12 cellular contexts compared by ENCODE assay signal in genomic region chr16:87457051-87457611, GRCh38. TPM values are rescaled to one million over a fixed set of nuclear protein-coding genes. Genes with fewer than 3 reads are reported as not detected.
A peak's percentile ranks its signal among the peaks of the same experiment; 100 is the strongest.
DNase-seq lines count a peak whose midpoint lies in the region; ATAC-seq, FAIRE-seq and TF ChIP-seq lines count a peak whose summit lies in the region.
"Had no signal": no experiment of that assay in that cellular context is flagged by ENCODE, and none has a peak within 500 bp of the region (broad histone marks: within the 10 kb centered on the region; RNA-seq: fewer than 3 reads in every experiment).

No MANE protein-coding gene starts in this region.

- no peaks in the 10 kb centered on the region for H3K9me3 Mint-ChIP-seq in activated naive CD8-positive, alpha-beta T cell treated with anti-CD3 and anti-CD28 coated beads, Interleukin-2, amount 50 U/mL, for 24 hours
- no peaks in the 10 kb centered on the region for H3K9me3 Mint-ChIP-seq in stimulated activated naive CD8-positive, alpha-beta T cell treated with anti-CD3 and anti-CD28 coated beads, Interleukin-15, amount 100 ng/mL, for 72 hours
- H3K9me3 Mint-ChIP-seq in T-cell: no peaks in the 10 kb centered on the region
- H3K9me3 Mint-ChIP-seq: activated naive CD8-positive, alpha-beta T cell treated with anti-CD3 and anti-CD28 coated beads, Interleukin-2, amount 10 ng/mL, durations not matched to agents 7 days and 5 days; nephron progenitor cell; T-helper 1 cell treated with Interleukin-12 subunit alpha and Interleukin-12 subunit beta and Interleukin-4 antibody, amounts not matched to agents 30 μg/mL and 1 μg/mL, for 36 hours had no signal

- DNase-seq in NOMO-1 treated with DMSO at 0.1 percent for 48 hours (lab: John Stamatoyannopoulos, UW; ENCODE audit: unreplicated experiment): peak; percentile 31
- no peak for DNase-seq in NOMO-1 (lab: John Stamatoyannopoulos, UW; ENCODE audit: unreplicated experiment in 2 of 2)
- DNase-seq in activated naive CD8-positive, alpha-beta T cell treated with anti-CD3 and anti-CD28 coated beads, Interleukin-2, amount 50 U/mL, for 24 hours: no peak
- DNase-seq in iris pigment epithelial cell (ENCODE audit: low read depth): peak; percentile 62
- no peak for DNase-seq in stimulated activated naive CD8-positive, alpha-beta T cell treated with anti-CD3 and anti-CD28 coated beads, Interleukin-15, amount 100 ng/mL, for 72 hours
- DNase-seq in D721Med (ENCODE audit: insufficient read length, low spot score): no peak
- DNase-seq in T-cell: no peak
- DNase-seq: activated naive CD8-positive, alpha-beta T cell treated with anti-CD3 and anti-CD28 coated beads, Interleukin-2, amount 10 ng/mL, durations not matched to agents 7 days and 5 days; NCI-H2081 treated with DMSO at 0.1 percent for 48 hours; nephron progenitor cell had no signal

- POLR2A ChIA-PET in T-cell (lab: Charles Lee): no interaction called here

- no peaks in the 10 kb centered on the region for H3K27me3 Mint-ChIP-seq in activated naive CD8-positive, alpha-beta T cell treated with anti-CD3 and anti-CD28 coated beads, Interleukin-2, amount 50 U/mL, for 24 hours
- no peaks in the 10 kb centered on the region for H3K27me3 Mint-ChIP-seq in stimulated activated naive CD8-positive, alpha-beta T cell treated with anti-CD3 and anti-CD28 coated beads, Interleukin-15, amount 100 ng/mL, for 72 hours
- H3K27me3 Mint-ChIP-seq in T-cell: no peaks in the 10 kb centered on the region

- no peak for TF ChIP-seq CTCF in D721Med (IDR thresholded peaks at IDR 0.05; ENCODE audit: insufficient read depth, missing control alignments)

- H3K36me3 Mint-ChIP-seq in activated naive CD8-positive, alpha-beta T cell treated with anti-CD3 and anti-CD28 coated beads, Interleukin-2, amount 50 U/mL, for 24 hours (ENCODE audit: low read depth): peaks cover 19% of the 10 kb centered on the region
- peaks cover 32% of the 10 kb centered on the region for H3K36me3 Mint-ChIP-seq in T-cell
- H3K36me3 Mint-ChIP-seq: activated naive CD8-positive, alpha-beta T cell treated with anti-CD3 and anti-CD28 coated beads, Interleukin-2, amount 10 ng/mL, durations not matched to agents 7 days and 5 days had no signal

- peak overlapping the region; percentile 40 for H3K4me3 Mint-ChIP-seq in activated naive CD8-positive, alpha-beta T cell treated with anti-CD3 and anti-CD28 coated beads, Interleukin-2, amount 50 U/mL, for 24 hours
- peak overlapping the region in 1 of 2 donors; percentile 34 for H3K4me3 Mint-ChIP-seq in stimulated activated naive CD8-positive, alpha-beta T cell treated with anti-CD3 and anti-CD28 coated beads, Interleukin-15, amount 100 ng/mL, for 72 hours
- H3K4me3 Mint-ChIP-seq in T-cell: no peak overlapping the region
- H3K4me3 Mint-ChIP-seq: activated naive CD8-positive, alpha-beta T cell treated with anti-CD3 and anti-CD28 coated beads, Interleukin-2, amount 10 ng/mL, durations not matched to agents 7 days and 5 days; nephron progenitor cell; T-helper 1 cell treated with Interleukin-12 subunit alpha and Interleukin-12 subunit beta and Interleukin-4 antibody, amounts not matched to agents 30 μg/mL and 1 μg/mL, for 36 hours had no signal

- H3K27ac Mint-ChIP-seq in activated naive CD8-positive, alpha-beta T cell treated with anti-CD3 and anti-CD28 coated beads, Interleukin-2, amount 50 U/mL, for 24 hours: peak overlapping the region; percentile 90
- peak overlapping the region; percentile 68 to 82 for H3K27ac Mint-ChIP-seq in stimulated activated naive CD8-positive, alpha-beta T cell treated with anti-CD3 and anti-CD28 coated beads, Interleukin-15, amount 100 ng/mL, for 72 hours
- H3K27ac Mint-ChIP-seq in T-cell: peak overlapping the region in 1 of 2 donors; percentile 82
- H3K27ac Mint-ChIP-seq: activated naive CD8-positive, alpha-beta T cell treated with anti-CD3 and anti-CD28 coated beads, Interleukin-2, amount 10 ng/mL, durations not matched to agents 7 days and 5 days; T-helper 1 cell treated with Interleukin-12 subunit alpha and Interleukin-12 subunit beta and Interleukin-4 antibody, amounts not matched to agents 30 μg/mL and 1 μg/mL, for 36 hours had no signal

- CTCF ChIA-PET in T-cell (lab: Charles Lee): no interaction called here

- ATAC-seq in activated naive CD8-positive, alpha-beta T cell treated with anti-CD3 and anti-CD28 coated beads, Interleukin-2, amount 50 U/mL, for 24 hours: peak; percentile 69
- peak; percentile 67 for ATAC-seq in stimulated activated naive CD8-positive, alpha-beta T cell treated with anti-CD3 and anti-CD28 coated beads, Interleukin-15, amount 100 ng/mL, for 72 hours
- ATAC-seq in HG03378 (IDR thresholded peaks at IDR 0.05; ENCODE audit: unreplicated experiment) (no peak), T-cell (replicated peaks in 1 of 4) (no peak)

- no peak for FAIRE-seq in D721Med (lab: Jason Lieb, UNC)

- H3K4me1 Mint-ChIP-seq in activated naive CD8-positive, alpha-beta T cell treated with anti-CD3 and anti-CD28 coated beads, Interleukin-2, amount 50 U/mL, for 24 hours: peaks cover 42% of the 10 kb centered on the region
- H3K4me1 Mint-ChIP-seq in stimulated activated naive CD8-positive, alpha-beta T cell treated with anti-CD3 and anti-CD28 coated beads, Interleukin-15, amount 100 ng/mL, for 72 hours: peaks cover 29% of the 10 kb centered on the region
- peaks cover 9 to 34% (median 32%) of the 10 kb centered on the region in 3 donors for H3K4me1 Mint-ChIP-seq in T-cell
- H3K4me1 Mint-ChIP-seq: activated naive CD8-positive, alpha-beta T cell treated with anti-CD3 and anti-CD28 coated beads, Interleukin-2, amount 10 ng/mL, durations not matched to agents 7 days and 5 days had no signal

RNA-seq across cellular contexts. Expression of gene ZCCHC14, which starts 35.7 kb away (rescaled TPM):
- 10 to 100 TPM; 23.7 to 32.6 (median 27.3) TPM for total RNA-seq in T-cell

Comparison
In these comparisons a context has a peak if more than half of its experiments do, and no peak if none do; other contexts are left out.
1. DNase-seq: peak in NOMO-1 treated with DMSO at 0.1 percent for 48 hours (single experiment) and iris pigment epithelial cell (single experiment); none in NOMO-1 (0 of 2), activated naive CD8-positive, alpha-beta T cell treated with anti-CD3 and anti-CD28 coated beads, Interleukin-2, amount 50 U/mL, for 24 hours (single experiment), stimulated activated naive CD8-positive, alpha-beta T cell treated with anti-CD3 and anti-CD28 coated beads, Interleukin-15, amount 100 ng/mL, for 72 hours (0 of 2), D721Med (single experiment) and T-cell (0 of 34).
2. ATAC-seq: peak in activated naive CD8-positive, alpha-beta T cell treated with anti-CD3 and anti-CD28 coated beads, Interleukin-2, amount 50 U/mL, for 24 hours (single experiment) and stimulated activated naive CD8-positive, alpha-beta T cell treated with anti-CD3 and anti-CD28 coated beads, Interleukin-15, amount 100 ng/mL, for 72 hours (single experiment); none in HG03378 (single experiment) and T-cell (0 of 4).